In genomic region chr17:43546317-43547188, GRCh38 we compare ENCODE assay signal across 8 cellular contexts. TPM values are rescaled to one million over a fixed set of nuclear protein-coding genes. Genes with fewer than 3 reads are reported as not detected.
A peak's percentile ranks its signal among the peaks of the same experiment; 100 is the strongest.
DNase-seq lines count a peak whose midpoint lies in the region; ATAC-seq and TF ChIP-seq lines count a peak whose summit lies in the region.

TSS of gene ETV4 (minus strand) at chr17:43546340. CDS start at chr17:43545617, 723 bp downstream.

- no peaks in the 10 kb centered on the region for H3K9me3 Mint-ChIP-seq in activated T-helper 17 cell treated with anti-CD3 and anti-CD28 coated beads, Interleukin-2, amount 50 U/mL, for 72 hours
- no peaks in the 10 kb centered on the region for H3K9me3 Mint-ChIP-seq in naive thymus-derived CD8-positive, alpha-beta T cell
- no peaks in the 10 kb centered on the region for H3K9me3 Mint-ChIP-seq in stimulated activated effector memory CD8-positive, alpha-beta T cell treated with anti-CD3 and anti-CD28 coated beads, Interleukin-12 subunit alpha, Interleukin-12 subunit beta, amount 100 ng/mL, for 72 hours

- ATAC-seq in GM21717 (IDR thresholded peaks at IDR 0.05; ENCODE audit: unreplicated experiment), result peak; percentile 74
- peak; percentile 96 for ATAC-seq in activated T-helper 17 cell treated with anti-CD3 and anti-CD28 coated beads, Interleukin-2, amount 50 U/mL, for 72 hours (replicated peaks)
- peak; percentile 88 to 91 for ATAC-seq in naive thymus-derived CD8-positive, alpha-beta T cell
- peak; percentile 91 for ATAC-seq in stimulated activated effector memory CD8-positive, alpha-beta T cell treated with anti-CD3 and anti-CD28 coated beads, Interleukin-12 subunit alpha, Interleukin-12 subunit beta, amount 100 ng/mL, for 72 hours

- no peaks in the 10 kb centered on the region for H3K36me3 Mint-ChIP-seq in activated T-helper 17 cell treated with anti-CD3 and anti-CD28 coated beads, Interleukin-2, amount 50 U/mL, for 72 hours (ENCODE audit: low read depth)
- peaks cover 0 to 4% (median 3%) of the 10 kb centered on the region in 3 donors for H3K36me3 Mint-ChIP-seq in naive thymus-derived CD8-positive, alpha-beta T cell
- H3K36me3 Mint-ChIP-seq in stimulated activated effector memory CD8-positive, alpha-beta T cell treated with anti-CD3 and anti-CD28 coated beads, Interleukin-12 subunit alpha, Interleukin-12 subunit beta, amount 100 ng/mL, for 72 hours, result peaks cover 4% of the 10 kb centered on the region

- peak; percentile 99 for DNase-seq in D341Med (ENCODE audit: low spot score)
- DNase-seq in KG1 (lab: John Stamatoyannopoulos, UW), result peak; percentile 44
- peak; percentile 95 for DNase-seq in RPMI8226
- peak; percentile 87 for DNase-seq in fibroblast of mammary gland (ENCODE audit: low read depth)
- DNase-seq in naive thymus-derived CD8-positive, alpha-beta T cell, result peak; percentile 77 to 93 (median 86)
- DNase-seq in stimulated activated effector memory CD8-positive, alpha-beta T cell treated with anti-CD3 and anti-CD28 coated beads, Interleukin-12 subunit alpha, Interleukin-12 subunit beta, amount 100 ng/mL, for 72 hours (ENCODE audit: low spot score in 2 of 2), result peak; percentile 82 to 94

- H3K27me3 Mint-ChIP-seq in activated T-helper 17 cell treated with anti-CD3 and anti-CD28 coated beads, Interleukin-2, amount 50 U/mL, for 72 hours, result peaks cover 44% of the 10 kb centered on the region
- peaks cover 24 to 62% (median 50%) of the 10 kb centered on the region in 5 donors for H3K27me3 Mint-ChIP-seq in naive thymus-derived CD8-positive, alpha-beta T cell

- H3K4me3 Mint-ChIP-seq in activated T-helper 17 cell treated with anti-CD3 and anti-CD28 coated beads, Interleukin-2, amount 50 U/mL, for 72 hours, result peak within 1 kb of the TSS; percentile 89
- peak within 1 kb of the TSS; percentile 78 to 93 (median 88) for H3K4me3 Mint-ChIP-seq in naive thymus-derived CD8-positive, alpha-beta T cell
- H3K4me3 Mint-ChIP-seq in stimulated activated effector memory CD8-positive, alpha-beta T cell treated with anti-CD3 and anti-CD28 coated beads, Interleukin-12 subunit alpha, Interleukin-12 subunit beta, amount 100 ng/mL, for 72 hours, result peak within 1 kb of the TSS; percentile 85

- peak within 1 kb of the TSS; percentile 71 for H3K4me3 ChIP-seq in fibroblast of mammary gland (ENCODE audit: control insufficient read depth, low read depth, low read length)

- no peak for TF ChIP-seq CTCF in fibroblast of mammary gland (conservative IDR thresholded peaks at IDR 0.05; ENCODE audit: control insufficient read depth, insufficient read depth, low read depth, low read length)

- POLR2A ChIA-PET in naive thymus-derived CD8-positive, alpha-beta T cell (lab: Charles Lee), result interaction anchor here (0.6 to 0.8 kb wide), 2 partner anchors 62 to 175 kb away, joined by 3 to 9 read pairs; partner anchors contain the start of gene DHX8

- H3K27ac Mint-ChIP-seq in activated T-helper 17 cell treated with anti-CD3 and anti-CD28 coated beads, Interleukin-2, amount 50 U/mL, for 72 hours, result no peak within 1 kb of the TSS
- H3K27ac Mint-ChIP-seq in naive thymus-derived CD8-positive, alpha-beta T cell, result peak within 1 kb of the TSS in 6 of 10 donors; percentile 24 to 92 (median 59)
- peak within 1 kb of the TSS; percentile 63 for H3K27ac Mint-ChIP-seq in stimulated activated effector memory CD8-positive, alpha-beta T cell treated with anti-CD3 and anti-CD28 coated beads, Interleukin-12 subunit alpha, Interleukin-12 subunit beta, amount 100 ng/mL, for 72 hours

- peaks cover 12% of the 10 kb centered on the region for H3K4me1 Mint-ChIP-seq in activated T-helper 17 cell treated with anti-CD3 and anti-CD28 coated beads, Interleukin-2, amount 50 U/mL, for 72 hours
- peaks cover 18 to 29% (median 20%) of the 10 kb centered on the region in 4 donors for H3K4me1 Mint-ChIP-seq in naive thymus-derived CD8-positive, alpha-beta T cell
- H3K4me1 Mint-ChIP-seq in stimulated activated effector memory CD8-positive, alpha-beta T cell treated with anti-CD3 and anti-CD28 coated beads, Interleukin-12 subunit alpha, Interleukin-12 subunit beta, amount 100 ng/mL, for 72 hours, result peaks cover 22% of the 10 kb centered on the region

RNA-seq across cellular contexts. Expression of gene ETV4, which starts in this region (rescaled TPM):
- under 1 TPM; 0.56 to 0.61 TPM for total RNA-seq in activated T-helper 17 cell treated with anti-CD3 and anti-CD28 coated beads, Interleukin-2, amount 50 U/mL, for 72 hours
- not detected for total RNA-seq in naive thymus-derived CD8-positive, alpha-beta T cell
- polyA plus RNA-seq in naive thymus-derived CD8-positive, alpha-beta T cell, result under 1 TPM in 1 of 3 donors, not detected in 2; 0.09 TPM

Comparison
In these comparisons a context has a peak if more than half of its experiments do, and no peak if none do; other contexts are left out.
1. Peak in every context shown above with its lines: DNase-seq, ATAC-seq and H3K4me3 ChIP-seq.
2. Peak in ATAC-seq in activated T-helper 17 cell treated with anti-CD3 and anti-CD28 coated beads, Interleukin-2, amount 50 U/mL, for 72 hours; RNA of the gene not detected or under 1 TPM.
3. Peak in DNase-seq and ATAC-seq in naive thymus-derived CD8-positive, alpha-beta T cell; RNA of the gene not detected or under 1 TPM.
4. DNase-seq: peak in every context shown above with its lines; median percentile 99 in D341Med; 95 in RPMI8226; 88 in stimulated activated effector memory CD8-positive, alpha-beta T cell treated with anti-CD3 and anti-CD28 coated beads, Interleukin-12 subunit alpha, Interleukin-12 subunit beta, amount 100 ng/mL, for 72 hours; 87 in fibroblast of mammary gland; 86 in naive thymus-derived CD8-positive, alpha-beta T cell; 44 in KG1.